In genomic region chr19:46850228-46851203, GRCh38 we compare ENCODE assay signal across 8 cellular contexts. TPM values are rescaled to one million over a fixed set of nuclear protein-coding genes. Genes with fewer than 3 reads are reported as not detected.
DNase-seq lines count a peak whose midpoint lies in the region; ATAC-seq and TF ChIP-seq lines count a peak whose summit lies in the region.

TSS of gene AP2S1 (minus strand) at chr19:46850846. CDS start at chr19:46850766, 80 bp downstream.

- H3K27ac ChIP-seq in Panc1 (ENCODE audit: low read length) (peak within 1 kb of the TSS; percentile 88), esophagus (ENCODE audit: low read depth in 2 of 2, low read length in 1 of 2) (peak within 1 kb of the TSS; percentile 91 to 94)

- DNase-seq in DMS53 (lab: John Stamatoyannopoulos, UW) (peak; percentile 99), KG1 (lab: John Stamatoyannopoulos, UW) (peak; percentile 93), Panc1 (ENCODE audit: low read depth, low spot score) (peak; percentile 94)
- peak; percentile 86 for DNase-seq in activated T-cell treated with anti-CD3 and anti-CD28 coated beads, Interleukin-2, amount 50 U/mL, for 4 hours
- peak; percentile 79 to 80 for DNase-seq in stimulated activated CD8-positive, alpha-beta memory T cell treated with anti-CD3 and anti-CD28 coated beads, Interleukin-7, amount 100 ng/mL, for 1 hour (ENCODE audit: low read depth in 2 of 2)

- BruUV-seq in Panc1 (replicated peaks; lab: Mats Ljungman, UMichigan), result TSS peak; percentile 67

- in situ Hi-C loops in Panc1 (cut with HindIII; ENCODE audit: low pct_unique_long_range_greater_than_20kb, low sequenced_read_pairs), result no loop called here

- POLR2A ChIA-PET in Panc1 (lab: Charles Lee), result interaction anchor here (0.5 to 0.6 kb wide), 2 partner anchors 10 to 86 kb away, joined by 4 to 9 read pairs; no protein-coding TSS in a partner anchor

- H3K9me3 Mint-ChIP-seq in activated T-cell treated with anti-CD3 and anti-CD28 coated beads, Interleukin-2, amount 50 U/mL, for 4 hours, result no peaks in the 10 kb centered on the region

- peaks cover 7% of the 10 kb centered on the region; the same call in 1 of the 2 replicates for H3K4me1 ChIP-seq in Panc1 (ENCODE audit: control insufficient read depth, insufficient read depth, low read length)
- H3K4me1 ChIP-seq in esophagus (ENCODE audit: control insufficient read depth in 2 of 2, insufficient read depth in 2 of 2, low read length in 1 of 2), result peaks cover 0 to 4% of the 10 kb centered on the region in 2 donors
- H3K4me1 ChIP-seq in mucosa of stomach (ENCODE audit: control insufficient read depth, insufficient read depth, low read length), result peaks cover 19% of the 10 kb centered on the region

- peak; percentile 92 for ATAC-seq in GM21723 (IDR thresholded peaks at IDR 0.05; ENCODE audit: unreplicated experiment)
- peak; percentile 99 for ATAC-seq in Panc1
- peak; percentile 95 to 96 for ATAC-seq in activated T-cell treated with anti-CD3 and anti-CD28 coated beads, Interleukin-2, amount 50 U/mL, for 4 hours

- intact Hi-C loops in Panc1 (cut with micrococcal nuclease; ENCODE audit: unreplicated experiment), result no loop called here

- TF ChIP-seq CTCF in Panc1 (IDR thresholded peaks at IDR 0.05), result no peak

- H3K36me3 ChIP-seq in Panc1 (ENCODE audit: control insufficient read depth, insufficient read depth, low read length), result peaks cover 4% of the 10 kb centered on the region; the same call in 1 of the 2 replicates
- peaks cover 0 to 5% of the 10 kb centered on the region in 2 donors for H3K36me3 ChIP-seq in esophagus (ENCODE audit: control insufficient read depth in 2 of 2, insufficient read depth in 2 of 2, low read length in 1 of 2)
- no peaks in the 10 kb centered on the region for H3K36me3 ChIP-seq in mucosa of stomach (ENCODE audit: control insufficient read depth, insufficient read depth, low read length)

- H3K4me3 Mint-ChIP-seq in activated T-cell treated with anti-CD3 and anti-CD28 coated beads, Interleukin-2, amount 50 U/mL, for 4 hours, result peak within 1 kb of the TSS; percentile 88

- no peaks in the 10 kb centered on the region for H3K9me3 ChIP-seq in Panc1 (ENCODE audit: control insufficient read depth, insufficient read depth, low read depth, low read length)
- no peaks in the 10 kb centered on the region for H3K9me3 ChIP-seq in esophagus (ENCODE audit: control insufficient read depth in 2 of 2, insufficient read depth in 1 of 2, low read depth in 1 of 2, low read length in 1 of 2)
- no peaks in the 10 kb centered on the region for H3K9me3 ChIP-seq in mucosa of stomach (ENCODE audit: control insufficient read depth, low read length)

- 1% methylated on average over 53 of the region's 53 CpGs for WGBS in esophagus, 2 donors

- peak within 1 kb of the TSS; percentile 86 for H3K9ac ChIP-seq in mucosa of stomach (ENCODE audit: low read length)

- H3K27me3 ChIP-seq in Panc1 (ENCODE audit: control insufficient read depth, insufficient read depth, low read length), result no peaks in the 10 kb centered on the region
- H3K27me3 ChIP-seq in esophagus (ENCODE audit: control insufficient read depth in 1 of 2, insufficient read depth in 2 of 2, low read length in 2 of 2), result no peaks in the 10 kb centered on the region
- H3K27me3 ChIP-seq in mucosa of stomach (ENCODE audit: control insufficient read depth, insufficient read depth, low read length), result no peaks in the 10 kb centered on the region

- H3K4me3 ChIP-seq in Panc1 (ENCODE audit: low read depth in 2 of 2, low read length in 2 of 2) (peak within 1 kb of the TSS; percentile 88 to 93), esophagus (ENCODE audit: low read depth in 1 of 2, low read length in 2 of 2) (peak within 1 kb of the TSS; percentile 66 to 94), mucosa of stomach (ENCODE audit: low read length) (peak within 1 kb of the TSS; percentile 63)

- peaks cover 8% of the 10 kb centered on the region for H3K36me3 Mint-ChIP-seq in activated T-cell treated with anti-CD3 and anti-CD28 coated beads, Interleukin-2, amount 50 U/mL, for 4 hours (ENCODE audit: insufficient read depth)

- no peaks in the 10 kb centered on the region for H3K27me3 Mint-ChIP-seq in activated T-cell treated with anti-CD3 and anti-CD28 coated beads, Interleukin-2, amount 50 U/mL, for 4 hours (ENCODE audit: low read depth)

- CTCF ChIA-PET in Panc1 (lab: Charles Lee), result no interaction called here

- peaks cover 22% of the 10 kb centered on the region for H3K4me1 Mint-ChIP-seq in activated T-cell treated with anti-CD3 and anti-CD28 coated beads, Interleukin-2, amount 50 U/mL, for 4 hours (ENCODE audit: low read depth)

RNA-seq across cellular contexts. Expression of gene AP2S1, which starts in this region (rescaled TPM):
- total RNA-seq in Panc1 (2021; ENCODE audit: unreplicated experiment), result 146 TPM
- polyA plus RNA-seq in Panc1 (2012; ENCODE audit: insufficient read length), result 201 TPM
- 100 to 1,000 TPM; 106 to 130 (median 116) TPM for total RNA-seq in activated T-cell treated with anti-CD3 and anti-CD28 coated beads, Interleukin-2, amount 50 U/mL, for 4 hours
- 100 to 1,000 TPM in 1 of 2 donors, 10 to 100 TPM in 1; 71.2 to 157 TPM for polyA plus RNA-seq in esophagus

Comparison
In these comparisons a context has a peak if more than half of its experiments do, and no peak if none do; other contexts are left out.
1. Peak in every context shown above with its lines: DNase-seq, ATAC-seq, H3K4me3 ChIP-seq and H3K27ac ChIP-seq.